In the genomic region with DNA sequence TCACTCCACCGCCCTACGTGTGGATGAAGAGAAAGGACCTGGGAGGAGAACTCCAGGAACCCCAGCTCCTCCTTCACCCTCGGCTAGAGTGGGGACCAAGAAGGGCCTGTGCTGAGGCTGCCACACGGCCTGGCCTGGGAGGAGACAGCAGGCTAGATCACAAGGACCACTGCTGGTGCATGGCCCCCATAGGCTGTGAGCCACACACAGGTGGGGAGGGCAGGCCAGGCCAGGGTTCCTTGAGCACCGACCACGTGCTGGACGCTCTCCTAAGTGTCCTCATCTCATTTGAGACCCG, we compare ENCODE assay signal across 28 cellular contexts.
"Had no signal": no experiment of that assay in that cellular context is flagged by ENCODE, and none has a peak within 500 bp of the region (broad histone marks: within the 10 kb centered on the region; RNA-seq: fewer than 3 reads in every experiment).

No MANE protein-coding gene starts in this region.

- FAIRE-seq: urothelium cell line had no signal

- H3K9me3 ChIP-seq: testis, thoracic aorta, thyroid gland, tibial nerve, transverse colon, upper lobe of left lung, upper lobe of right lung, uterus, vagina had no signal

- H3K27me3 ChIP-seq: testis, thyroid gland, tibial artery, tibial nerve, upper lobe of left lung, upper lobe of right lung, uterus, vagina had no signal

- H3K27ac ChIP-seq: stomach, testis, thoracic aorta, thyroid gland, tibial artery, tibial nerve, transverse colon, upper lobe of left lung, upper lobe of right lung, uterus, vagina had no signal

- H3K27me3 Mint-ChIP-seq: stimulated activated naive CD8-positive, alpha-beta T cell treated with anti-CD3 and anti-CD28 coated beads, Interleukin-15, amount 100 ng/mL, for 72 hours; stimulated activated naive CD8-positive, alpha-beta T cell treated with anti-CD3 and anti-CD28 coated beads, Interleukin-15, Interleukin-2, amounts not matched to agents 100 ng/mL and 50 ng/mL, for 24 hours had no signal

- H3K27ac Mint-ChIP-seq: stimulated activated effector memory CD8-positive, alpha-beta T cell treated with anti-CD3 and anti-CD28 coated beads, Interleukin-12 subunit alpha, Interleukin-12 subunit beta, amount 100 ng/mL, for 72 hours; stimulated activated memory B cell treated with anti-CD40 and anti-IgM and Interleukin-4, amounts not matched to agents 10 μg/mL and 1 μg/mL and 100 μg/mL, for 72 hours; stimulated activated naive B cell treated with anti-CD40 and anti-IgM and Interleukin-4, amounts not matched to agents 10 μg/mL and 1 μg/mL and 100 μg/mL, for 72 hours; stimulated activated naive CD8-positive, alpha-beta T cell treated with anti-CD3 and anti-CD28 coated beads, Interleukin-15, amount 100 ng/mL, for 72 hours; stimulated activated naive CD8-positive, alpha-beta T cell treated with anti-CD3 and anti-CD28 coated beads, Interleukin-15, Interleukin-2, amounts not matched to agents 100 ng/mL and 50 ng/mL, for 24 hours; type B pancreatic cell had no signal

- ATAC-seq: stimulated activated effector memory CD8-positive, alpha-beta T cell treated with anti-CD3 and anti-CD28 coated beads, Interleukin-12 subunit alpha, Interleukin-12 subunit beta, amount 100 ng/mL, for 72 hours; stimulated activated memory B cell treated with anti-CD40 and anti-IgM and Interleukin-4, amounts not matched to agents 10 μg/mL and 1 μg/mL and 100 μg/mL, for 72 hours; stimulated activated naive B cell treated with anti-CD40 and anti-IgM and Interleukin-4, amounts not matched to agents 10 μg/mL and 1 μg/mL and 100 μg/mL, for 72 hours; stimulated activated naive CD8-positive, alpha-beta T cell treated with anti-CD3 and anti-CD28 coated beads, Interleukin-15, amount 100 ng/mL, for 72 hours; stimulated activated naive CD8-positive, alpha-beta T cell treated with anti-CD3 and anti-CD28 coated beads, Interleukin-15, Interleukin-2, amounts not matched to agents 100 U/mL and 50 U/mL, for 24 hours; upper lobe of right lung had no signal

- H3K36me3 Mint-ChIP-seq: stimulated activated effector memory CD8-positive, alpha-beta T cell treated with anti-CD3 and anti-CD28 coated beads, Interleukin-12 subunit alpha, Interleukin-12 subunit beta, amount 100 ng/mL, for 72 hours; stimulated activated memory B cell treated with anti-CD40 and anti-IgM and Interleukin-4, amounts not matched to agents 10 μg/mL and 1 μg/mL and 100 μg/mL, for 72 hours; stimulated activated naive B cell treated with anti-CD40 and anti-IgM and Interleukin-4, amounts not matched to agents 10 μg/mL and 1 μg/mL and 100 μg/mL, for 72 hours; type B pancreatic cell had no signal

- H3K4me1 ChIP-seq: stomach, thyroid gland, tibial artery, tibial nerve, upper lobe of left lung, upper lobe of right lung, uterus, vagina had no signal

- H3K4me3 Mint-ChIP-seq: stimulated activated effector memory CD8-positive, alpha-beta T cell treated with anti-CD3 and anti-CD28 coated beads, Interleukin-12 subunit alpha, Interleukin-12 subunit beta, amount 100 ng/mL, for 72 hours; stimulated activated memory B cell treated with anti-CD40 and anti-IgM and Interleukin-4, amounts not matched to agents 10 μg/mL and 1 μg/mL and 100 μg/mL, for 72 hours; stimulated activated naive B cell treated with anti-CD40 and anti-IgM and Interleukin-4, amounts not matched to agents 10 μg/mL and 1 μg/mL and 100 μg/mL, for 72 hours; stimulated activated naive CD8-positive, alpha-beta T cell treated with anti-CD3 and anti-CD28 coated beads, Interleukin-15, amount 100 ng/mL, for 72 hours; stimulated activated naive CD8-positive, alpha-beta T cell treated with anti-CD3 and anti-CD28 coated beads, Interleukin-15, Interleukin-2, amounts not matched to agents 100 ng/mL and 50 ng/mL, for 24 hours; type B pancreatic cell had no signal

- H3K36me3 ChIP-seq: stomach, thoracic aorta, thyroid gland, tibial artery, tibial nerve, transverse colon, upper lobe of left lung, upper lobe of right lung, uterus, vagina had no signal

- H3K9me3 Mint-ChIP-seq: stimulated activated effector memory CD8-positive, alpha-beta T cell treated with anti-CD3 and anti-CD28 coated beads, Interleukin-12 subunit alpha, Interleukin-12 subunit beta, amount 100 ng/mL, for 72 hours; stimulated activated naive B cell treated with anti-CD40 and anti-IgM and Interleukin-4, amounts not matched to agents 10 μg/mL and 1 μg/mL and 100 μg/mL, for 72 hours; stimulated activated naive CD8-positive, alpha-beta T cell treated with anti-CD3 and anti-CD28 coated beads, Interleukin-15, Interleukin-2, amounts not matched to agents 100 ng/mL and 50 ng/mL, for 24 hours; type B pancreatic cell had no signal

- DNase-seq: stimulated activated CD4-positive, alpha-beta T cell treated with anti-CD3 and anti-CD28 coated beads, Interleukin-2, amount 100 ng/mL, for 48 hours; stimulated activated CD4-positive, alpha-beta T cell treated with anti-CD3 and anti-CD28 coated beads, Interleukin-4, amount 100 ng/mL, for 1 hour; stimulated activated CD4-positive, alpha-beta T cell treated with anti-CD3 and anti-CD28 coated beads, Interleukin-4, amount 100 ng/mL, for 24 hours; stimulated activated CD4-positive, alpha-beta T cell treated with anti-CD3 and anti-CD28 coated beads, Interleukin-4, amount 100 ng/mL, for 4 hours; stimulated activated CD8-positive, alpha-beta memory T cell treated with anti-CD3 and anti-CD28 coated beads, Interleukin-4, amount 100 ng/mL, for 48 hours; stimulated activated naive B cell treated with anti-CD40 and anti-IgM and Interleukin-4, amounts not matched to agents 10 μg/mL and 1 μg/mL and 100 μg/mL, for 72 hours; stimulated activated naive CD4-positive, alpha-beta T cell; stimulated activated naive CD4-positive, alpha-beta T cell treated with Interleukin-2 at 50 U/mL for 16 hours; stimulated activated naive CD8-positive, alpha-beta T cell treated with anti-CD3 and anti-CD28 coated beads, Interleukin-15, amount 100 ng/mL, for 72 hours; stimulated activated naive CD8-positive, alpha-beta T cell treated with anti-CD3 and anti-CD28 coated beads, Interleukin-15, Interleukin-2, amounts not matched to agents 100 U/mL and 50 U/mL, for 24 hours; stomach; substantia nigra; testis; thyroid gland; transverse colon; trophoblast cell; upper lobe of right lung; uterus had no signal

- H3K4me1 Mint-ChIP-seq: stimulated activated effector memory CD8-positive, alpha-beta T cell treated with anti-CD3 and anti-CD28 coated beads, Interleukin-12 subunit alpha, Interleukin-12 subunit beta, amount 100 ng/mL, for 72 hours; stimulated activated naive CD8-positive, alpha-beta T cell treated with anti-CD3 and anti-CD28 coated beads, Interleukin-15, amount 100 ng/mL, for 72 hours had no signal

- H3K4me3 ChIP-seq: stomach, testis, thoracic aorta, thyroid gland, tibial artery, tibial nerve, transverse colon, upper lobe of left lung, upper lobe of right lung, uterus, vagina had no signal
